Comparison of ENCODE assay signal across 8 cellular contexts in the genomic region with DNA sequence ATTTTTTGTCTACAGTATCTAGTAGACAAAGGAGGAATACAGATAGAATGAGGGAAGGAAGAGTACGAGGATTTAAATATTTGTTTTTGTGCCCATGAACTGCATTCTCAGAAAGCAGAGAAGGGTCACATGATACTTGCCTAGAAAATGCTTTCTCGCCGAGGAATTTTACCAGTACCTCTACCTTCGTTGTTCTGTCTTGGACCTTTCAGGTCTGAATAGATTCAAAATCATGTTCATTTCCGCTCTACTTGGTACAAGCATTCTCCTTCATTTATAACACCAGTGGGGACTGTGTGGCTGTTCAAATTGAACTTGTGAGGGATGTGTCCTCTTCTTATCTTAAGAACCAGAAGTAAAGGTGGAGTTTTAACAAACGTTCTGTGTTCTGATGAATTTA. TPM values are rescaled to one million over a fixed set of nuclear protein-coding genes. Genes with fewer than 3 reads are reported as not detected.
A peak's percentile ranks its signal among the peaks of the same experiment; 100 is the strongest.
DNase-seq lines count a peak whose midpoint lies in the region; ATAC-seq and TF ChIP-seq lines count a peak whose summit lies in the region.

No MANE protein-coding gene starts in this region.

- H3K36me3 Mint-ChIP-seq in activated CD4-positive, alpha-beta T cell treated with anti-CD3 and anti-CD28 coated beads, Interleukin-2, amount 10 ng/mL, durations not matched to agents 7 days and 5 days (ENCODE audit: low read depth): peaks cover 46% of the 10 kb centered on the region
- peaks cover 18 to 47% of the 10 kb centered on the region in 2 donors for H3K36me3 Mint-ChIP-seq in activated naive CD4-positive, alpha-beta T cell treated with anti-CD3 and anti-CD28 coated beads, Interleukin-2, amount 50 U/mL, for 72 hours

- H3K4me1 ChIP-seq in thyroid gland: peaks cover 23 to 25% of the 10 kb centered on the region in 2 donors

- H3K4me3 Mint-ChIP-seq in activated CD4-positive, alpha-beta T cell treated with anti-CD3 and anti-CD28 coated beads, Interleukin-2, amount 10 ng/mL, durations not matched to agents 7 days and 5 days: peak overlapping the region; percentile 93

- DNase-seq in activated CD4-positive, alpha-beta T cell treated with anti-CD3 and anti-CD28 coated beads, Interleukin-2, amount 10 ng/mL, durations not matched to agents 7 days and 5 days: peak; percentile 12
- DNase-seq in activated CD4-positive, alpha-beta T cell treated with anti-CD3 and anti-CD28 coated beads, Interleukin-2, amount 50 U/mL, for 48 hours: no peak
- DNase-seq in activated naive CD4-positive, alpha-beta T cell treated with anti-CD3 and anti-CD28 coated beads, Interleukin-2, amount 50 U/mL, for 72 hours (ENCODE audit: low spot score in 2 of 2): no peak
- peak; percentile 10 for DNase-seq in kidney tubule cell (ENCODE audit: low spot score)
- no peak for DNase-seq in thyroid gland
- no peak for DNase-seq in NOMO-1 treated with dmso at 0.1 percent for 144 hours (lab: John Stamatoyannopoulos, UW; ENCODE audit: unreplicated experiment)

- CTCF ChIA-PET in activated CD4-positive, alpha-beta T cell treated with anti-CD3 and anti-CD28 coated beads, Interleukin-2, amount 10 ng/mL, durations not matched to agents 7 days and 5 days (lab: Charles Lee): no interaction called here

- peak overlapping the region in 1 of 3 donors; percentile 93 for H3K27ac ChIP-seq in thyroid gland

- 1 to 3% methylated on average over 6 of the region's 6 CpGs for WGBS in thyroid gland, 2 donors

- no peaks in the 10 kb centered on the region for H3K27me3 Mint-ChIP-seq in activated CD4-positive, alpha-beta T cell treated with anti-CD3 and anti-CD28 coated beads, Interleukin-2, amount 10 ng/mL, durations not matched to agents 7 days and 5 days

- H3K27me3 ChIP-seq in thyroid gland: no peaks in the 10 kb centered on the region

- no peaks in the 10 kb centered on the region for H3K9me3 Mint-ChIP-seq in activated CD4-positive, alpha-beta T cell treated with anti-CD3 and anti-CD28 coated beads, Interleukin-2, amount 10 ng/mL, durations not matched to agents 7 days and 5 days
- no peaks in the 10 kb centered on the region for H3K9me3 Mint-ChIP-seq in activated naive CD4-positive, alpha-beta T cell treated with anti-CD3 and anti-CD28 coated beads, Interleukin-2, amount 50 U/mL, for 72 hours

- peak overlapping the region; percentile 99 for H3K27ac Mint-ChIP-seq in activated CD4-positive, alpha-beta T cell treated with anti-CD3 and anti-CD28 coated beads, Interleukin-2, amount 10 ng/mL, durations not matched to agents 7 days and 5 days
- H3K27ac Mint-ChIP-seq in activated naive CD4-positive, alpha-beta T cell treated with anti-CD3 and anti-CD28 coated beads, Interleukin-2, amount 50 U/mL, for 72 hours: peak overlapping the region; percentile 44 to 93

- H3K36me3 ChIP-seq in thyroid gland: no peaks in the 10 kb centered on the region

- ATAC-seq in activated naive CD4-positive, alpha-beta T cell treated with anti-CD3 and anti-CD28 coated beads, Interleukin-2, amount 50 U/mL, for 72 hours: no peak
- ATAC-seq in GM18519 (IDR thresholded peaks at IDR 0.05; ENCODE audit: low FRiP score, unreplicated experiment): no peak
- ATAC-seq in GM21515 (IDR thresholded peaks at IDR 0.05; ENCODE audit: unreplicated experiment): no peak

- H3K4me3 ChIP-seq in thyroid gland (replicated peaks in 1 of 3): peak overlapping the region in 2 of 3 donors; percentile 71 to 95

- no peak for TF ChIP-seq POLR2A in thyroid gland (IDR thresholded peaks at IDR 0.05)

- peaks cover 48% of the 10 kb centered on the region for H3K4me1 Mint-ChIP-seq in activated CD4-positive, alpha-beta T cell treated with anti-CD3 and anti-CD28 coated beads, Interleukin-2, amount 10 ng/mL, durations not matched to agents 7 days and 5 days

- no peaks in the 10 kb centered on the region for H3K9me3 ChIP-seq in thyroid gland

- intact Hi-C loops in thyroid gland (cut with DNase I): loop anchor here (10.0 kb wide), 1 partner anchor 148 kb away; a partner anchor contains a TSS

- no peak for TF ChIP-seq CTCF in thyroid gland (IDR thresholded peaks at IDR 0.05)

- POLR2A ChIA-PET in activated CD4-positive, alpha-beta T cell treated with anti-CD3 and anti-CD28 coated beads, Interleukin-2, amount 10 ng/mL, durations not matched to agents 7 days and 5 days (lab: Charles Lee): no interaction called here

RNA-seq across cellular contexts. Expression of a gene that starts 1.9 kb away (rescaled TPM):
- total RNA-seq in activated CD4-positive, alpha-beta T cell treated with anti-CD3 and anti-CD28 coated beads, Interleukin-2, amount 10 ng/mL, durations not matched to agents 7 days and 5 days: 10 to 100 TPM; 23.3 to 24.7 TPM
- total RNA-seq in activated naive CD4-positive, alpha-beta T cell treated with anti-CD3 and anti-CD28 coated beads, Interleukin-2, amount 50 U/mL, for 72 hours: 10 to 100 TPM; 18.0 to 19.4 TPM
- 10 to 100 TPM; 21.8 to 39.8 (median 29.9) TPM for total RNA-seq in thyroid gland

Comparison
In these comparisons a context has a peak if more than half of its experiments do, and no peak if none do; other contexts are left out.
1. DNase-seq: peak in activated CD4-positive, alpha-beta T cell treated with anti-CD3 and anti-CD28 coated beads, Interleukin-2, amount 10 ng/mL, durations not matched to agents 7 days and 5 days (single experiment) and kidney tubule cell (single experiment); none in activated CD4-positive, alpha-beta T cell treated with anti-CD3 and anti-CD28 coated beads, Interleukin-2, amount 50 U/mL, for 48 hours (0 of 2), activated naive CD4-positive, alpha-beta T cell treated with anti-CD3 and anti-CD28 coated beads, Interleukin-2, amount 50 U/mL, for 72 hours (0 of 2), thyroid gland (0 of 2) and NOMO-1 treated with dmso at 0.1 percent for 144 hours (single experiment).